ENCODE assay signal across 22 cellular contexts in genomic region chr3:111571272-111571671, GRCh38. TPM values are rescaled to one million over a fixed set of nuclear protein-coding genes. Genes with fewer than 3 reads are reported as not detected.
"Had no signal": no experiment of that assay in that cellular context is flagged by ENCODE, and none has a peak within 500 bp of the region (broad histone marks: within the 10 kb centered on the region; RNA-seq: fewer than 3 reads in every experiment).

No MANE protein-coding gene starts in this region.

- H3K4me1 ChIP-seq: foreskin keratinocyte, SJCRH30 had no signal

- DNase-seq: activated CD4-positive, alpha-beta T cell treated with anti-CD3 and anti-CD28 coated beads, Interleukin-2, amount 50 U/mL, for 4 hours; activated CD8-positive, alpha-beta memory T cell treated with anti-CD3 and anti-CD28 coated beads, Interleukin-2, amount 50 U/mL, for 4 hours; activated naive CD4-positive, alpha-beta T cell treated with anti-CD3 and anti-CD28 coated beads, Interleukin-2, amount 50 U/mL, for 16 hours; brain microvascular endothelial cell; cortex of kidney; effector CD8-positive, alpha-beta T cell; foreskin keratinocyte; glutamatergic neuron; hypothalamus; kidney glomerular epithelial cell; mesenchymal stem cell; naive thymus-derived CD8-positive, alpha-beta T cell; occipital lobe; SJCRH30; stimulated activated CD4-positive, alpha-beta T cell treated with anti-CD3 and anti-CD28 coated beads, Interleukin-4, amount 100 ng/mL, for 4 hours; stimulated activated CD8-positive, alpha-beta memory T cell treated with anti-CD3 and anti-CD28 coated beads, Interleukin-4, amount 100 ng/mL, for 48 hours; stimulated activated naive CD8-positive, alpha-beta T cell treated with anti-CD3 and anti-CD28 coated beads, Interleukin-15, amount 100 ng/mL, for 72 hours had no signal

- H3K4me3 Mint-ChIP-seq: type B pancreatic cell had no signal

- H3K36me3 Mint-ChIP-seq: type B pancreatic cell had no signal

- H3K27me3 Mint-ChIP-seq: naive thymus-derived CD8-positive, alpha-beta T cell; stimulated activated naive CD8-positive, alpha-beta T cell treated with anti-CD3 and anti-CD28 coated beads, Interleukin-15, amount 100 ng/mL, for 72 hours; type B pancreatic cell had no signal

- H3K27ac ChIP-seq: brain microvascular endothelial cell, foreskin keratinocyte, SJCRH30 had no signal

- H3K9me3 Mint-ChIP-seq: activated T-helper 2 cell treated with anti-CD3 and anti-CD28 coated beads, Interferon-gamma antibody, Interleukin-2, Interleukin-4, amounts not matched to agents 10 μg/mL and 5 μg/mL and 100 μg/mL, durations not matched to agents 14 hours and 24 hours and 36 hours; naive thymus-derived CD8-positive, alpha-beta T cell; stimulated activated naive CD8-positive, alpha-beta T cell treated with anti-CD3 and anti-CD28 coated beads, Interleukin-15, amount 100 ng/mL, for 72 hours; type B pancreatic cell had no signal

- H3K27ac Mint-ChIP-seq: type B pancreatic cell had no signal

- H3K4me3 ChIP-seq: SJCRH30 had no signal

- H3K9me3 ChIP-seq: SJCRH30 had no signal

RNA-seq across cellular contexts. Expression of gene ZBED2, which starts 23.9 kb away (rescaled TPM):
- total RNA-seq: liver, occipital lobe, posterior vena cava, SJCRH30, temporal lobe had no signal
- polyA plus RNA-seq: liver had no signal

RNA-seq across cellular contexts. Expression of gene CD96, which starts 29.3 kb away (rescaled TPM):
- total RNA-seq: occipital lobe had no signal
